Comparison of ENCODE assay signal across 1 cellular context in genomic region chr10:48309711-48310226, GRCh38.
TF ChIP-seq lines count a peak whose summit lies in the region.

No MANE protein-coding gene starts in this region.

TF ChIP-seq in K562, 482 proteins besides CTCF, POLR2A, EP300 and RAD21 (continued from another document):
- peak; percentile 16 for TF ChIP-seq MEIS2 (IDR thresholded peaks at IDR 0.05; ENCODE audit: partially characterized antibody)
